1 cellular context compared by ENCODE assay signal in the genomic region with DNA sequence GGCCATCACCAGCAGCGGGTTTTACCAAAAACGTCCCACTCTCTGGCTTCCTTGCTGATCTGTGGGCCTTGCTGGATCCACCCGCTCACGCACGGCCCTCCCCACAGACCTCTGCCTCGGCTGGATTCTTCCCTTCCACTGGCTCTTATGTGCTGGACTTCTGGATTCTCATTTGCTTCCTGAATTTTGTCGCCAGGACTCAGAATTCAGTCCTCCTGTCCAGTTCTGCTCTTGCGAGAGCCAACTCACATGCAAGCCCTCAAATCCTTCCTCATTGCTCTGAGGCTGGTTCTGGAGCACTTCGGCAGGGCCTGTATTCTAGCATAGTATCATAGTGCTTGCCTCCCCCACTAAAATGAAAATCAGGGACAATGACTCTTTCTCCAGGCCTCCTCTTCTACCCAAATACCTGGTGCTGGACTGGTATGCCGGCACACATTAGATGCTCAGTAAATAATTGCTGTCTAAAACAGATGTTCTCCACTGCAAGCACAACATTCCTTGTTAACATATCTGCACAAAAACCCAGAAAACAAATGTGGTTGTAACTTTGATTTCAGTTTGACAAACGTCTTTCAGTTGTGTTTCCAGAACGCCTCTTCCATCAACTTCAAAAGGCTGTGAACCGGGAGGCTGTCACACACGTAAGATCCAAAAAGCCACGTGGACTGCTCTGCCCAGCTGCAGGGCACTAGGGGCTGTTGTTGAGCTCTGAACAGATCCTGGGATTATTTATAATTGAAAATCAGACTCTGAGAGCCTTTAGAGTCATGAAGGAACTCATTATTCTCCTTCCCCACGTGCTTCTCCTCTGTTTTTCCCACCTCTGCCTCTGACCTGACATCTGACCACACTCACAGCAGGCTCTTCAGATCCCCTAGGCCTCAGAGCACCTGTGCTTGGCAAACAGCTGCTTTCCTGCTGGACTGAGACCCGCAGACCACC.
TF ChIP-seq lines count a peak whose summit lies in the region.

No MANE protein-coding gene starts in this region.

TF ChIP-seq in GM12878, 131 proteins besides CTCF, POLR2A, EP300 and RAD21 (continued from another document and continues in another):
- TF ChIP-seq ELK1 (IDR thresholded peaks at IDR 0.05; ENCODE audit: low read depth, low read length) (no peak), TCF3 (IDR thresholded peaks at IDR 0.05; ENCODE audit: borderline replicate concordance, insufficient read depth, low read depth, low read length) (peak; percentile 81; the same call in 1 of the 2 replicates), ZBTB11 (CRISPR knock-in tag; IDR thresholded peaks at IDR 0.05) (no peak), CBX3 (IDR thresholded peaks at IDR 0.05; ENCODE audit: borderline replicate concordance, low read depth) (no peak), IKZF1 (conservative IDR thresholded peaks at IDR 0.05) (peak; percentile 72; the same call in 1 of the 2 replicates), HDAC6 (IDR thresholded peaks at IDR 0.05; ENCODE audit: unreplicated experiment) (no peak), E2F8 (IDR thresholded peaks at IDR 0.05; ENCODE audit: low read depth, partially characterized antibody) (no peak), NFIC (IDR thresholded peaks at IDR 0.05; ENCODE audit: low read depth, low read length) (peak; percentile 93), LARP7 (IDR thresholded peaks at IDR 0.05) (no peak), HSF1 (IDR thresholded peaks at IDR 0.05; ENCODE audit: low read depth, low read length) (no peak), ZSCAN29 (IDR thresholded peaks at IDR 0.05) (no peak), POLR2AphosphoS5 (IDR thresholded peaks at IDR 0.05; ENCODE audit: low read length) (peak; percentile 1; the same call in 1 of the 2 replicates), GATAD2B (conservative IDR thresholded peaks at IDR 0.05; ENCODE audit: low read depth) (0 out of 2 replicates have a peak, but pooled peaks have one; percentile 30), TCF7 (IDR thresholded peaks at IDR 0.05; ENCODE audit: borderline replicate concordance) (peak; percentile 75; the same call in 1 of the 2 replicates), SUZ12 (IDR thresholded peaks at IDR 0.05; ENCODE audit: unreplicated experiment) (no peak), RCOR1 (conservative IDR thresholded peaks at IDR 0.05; ENCODE audit: low read depth, low read length) (no peak), SP1 (IDR thresholded peaks at IDR 0.05; ENCODE audit: low read depth, low read length) (peak; percentile 34), CBFB (IDR thresholded peaks at IDR 0.05; ENCODE audit: low read depth) (no peak), SMAD1 (IDR thresholded peaks at IDR 0.05; ENCODE audit: low read depth, partially characterized antibody) (no peak), TAF1 (IDR thresholded peaks at IDR 0.05; ENCODE audit: borderline replicate concordance, low read depth, low read length) (no peak), CEBPB (IDR thresholded peaks at IDR 0.05; ENCODE audit: borderline replicate concordance in 1 of 2, low read depth in 2 of 2, low read length in 2 of 2) (no peak), SUPT20H (IDR thresholded peaks at IDR 0.05; ENCODE audit: borderline replicate concordance, control insufficient read depth, low read depth, low read length) (no peak), YBX1 (IDR thresholded peaks at IDR 0.05) (no peak), ZNF217 (IDR thresholded peaks at IDR 0.05) (no peak), ATF7 (IDR thresholded peaks at IDR 0.05; ENCODE audit: low read depth) (no peak), ASH2L (IDR thresholded peaks at IDR 0.05; ENCODE audit: borderline replicate concordance, low read depth) (no peak), RBBP5 (conservative IDR thresholded peaks at IDR 0.05) (no peak), NR2C2 (IDR thresholded peaks at IDR 0.05; ENCODE audit: borderline replicate concordance, control insufficient read depth, insufficient read length, low read depth) (no peak), SIN3A (IDR thresholded peaks at IDR 0.05; ENCODE audit: low read depth, low read length) (no peak), PKNOX1 (IDR thresholded peaks at IDR 0.05) (peak; percentile 57; the same call in 1 of the 2 replicates), ZNF24 (IDR thresholded peaks at IDR 0.05) (no peak), WRNIP1 (IDR thresholded peaks at IDR 0.05; ENCODE audit: borderline replicate concordance, low read depth, low read length) (no peak), MLLT1 (IDR thresholded peaks at IDR 0.05) (no peak; the same call in 1 of the 2 replicates), YY1 (IDR thresholded peaks at IDR 0.05; ENCODE audit: low read depth, low read length) (no peak), SMC3 (IDR thresholded peaks at IDR 0.05; ENCODE audit: borderline replicate concordance, low read length) (no peak), RELB (IDR thresholded peaks at IDR 0.05; ENCODE audit: low read depth) (peak; percentile 51), EED (IDR thresholded peaks at IDR 0.05; ENCODE audit: low read depth) (peak; percentile 27)
- TF ChIP-seq, protein P1, sequence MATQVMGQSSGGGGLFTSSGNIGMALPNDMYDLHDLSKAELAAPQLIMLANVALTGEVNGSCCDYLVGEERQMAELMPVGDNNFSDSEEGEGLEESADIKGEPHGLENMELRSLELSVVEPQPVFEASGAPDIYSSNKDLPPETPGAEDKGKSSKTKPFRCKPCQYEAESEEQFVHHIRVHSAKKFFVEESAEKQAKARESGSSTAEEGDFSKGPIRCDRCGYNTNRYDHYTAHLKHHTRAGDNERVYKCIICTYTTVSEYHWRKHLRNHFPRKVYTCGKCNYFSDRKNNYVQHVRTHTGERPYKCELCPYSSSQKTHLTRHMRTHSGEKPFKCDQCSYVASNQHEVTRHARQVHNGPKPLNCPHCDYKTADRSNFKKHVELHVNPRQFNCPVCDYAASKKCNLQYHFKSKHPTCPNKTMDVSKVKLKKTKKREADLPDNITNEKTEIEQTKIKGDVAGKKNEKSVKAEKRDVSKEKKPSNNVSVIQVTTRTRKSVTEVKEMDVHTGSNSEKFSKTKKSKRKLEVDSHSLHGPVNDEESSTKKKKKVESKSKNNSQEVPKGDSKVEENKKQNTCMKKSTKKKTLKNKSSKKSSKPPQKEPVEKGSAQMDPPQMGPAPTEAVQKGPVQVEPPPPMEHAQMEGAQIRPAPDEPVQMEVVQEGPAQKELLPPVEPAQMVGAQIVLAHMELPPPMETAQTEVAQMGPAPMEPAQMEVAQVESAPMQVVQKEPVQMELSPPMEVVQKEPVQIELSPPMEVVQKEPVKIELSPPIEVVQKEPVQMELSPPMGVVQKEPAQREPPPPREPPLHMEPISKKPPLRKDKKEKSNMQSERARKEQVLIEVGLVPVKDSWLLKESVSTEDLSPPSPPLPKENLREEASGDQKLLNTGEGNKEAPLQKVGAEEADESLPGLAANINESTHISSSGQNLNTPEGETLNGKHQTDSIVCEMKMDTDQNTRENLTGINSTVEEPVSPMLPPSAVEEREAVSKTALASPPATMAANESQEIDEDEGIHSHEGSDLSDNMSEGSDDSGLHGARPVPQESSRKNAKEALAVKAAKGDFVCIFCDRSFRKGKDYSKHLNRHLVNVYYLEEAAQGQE (IDR thresholded peaks at IDR 0.05; ENCODE audit: low read depth, low read length): no peak
- TF ChIP-seq, protein P2, sequence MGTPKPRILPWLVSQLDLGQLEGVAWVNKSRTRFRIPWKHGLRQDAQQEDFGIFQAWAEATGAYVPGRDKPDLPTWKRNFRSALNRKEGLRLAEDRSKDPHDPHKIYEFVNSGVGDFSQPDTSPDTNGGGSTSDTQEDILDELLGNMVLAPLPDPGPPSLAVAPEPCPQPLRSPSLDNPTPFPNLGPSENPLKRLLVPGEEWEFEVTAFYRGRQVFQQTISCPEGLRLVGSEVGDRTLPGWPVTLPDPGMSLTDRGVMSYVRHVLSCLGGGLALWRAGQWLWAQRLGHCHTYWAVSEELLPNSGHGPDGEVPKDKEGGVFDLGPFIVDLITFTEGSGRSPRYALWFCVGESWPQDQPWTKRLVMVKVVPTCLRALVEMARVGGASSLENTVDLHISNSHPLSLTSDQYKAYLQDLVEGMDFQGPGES (IDR thresholded peaks at IDR 0.05): no peak
